ENCODE assay signal across 1 cellular context in the genomic region with DNA sequence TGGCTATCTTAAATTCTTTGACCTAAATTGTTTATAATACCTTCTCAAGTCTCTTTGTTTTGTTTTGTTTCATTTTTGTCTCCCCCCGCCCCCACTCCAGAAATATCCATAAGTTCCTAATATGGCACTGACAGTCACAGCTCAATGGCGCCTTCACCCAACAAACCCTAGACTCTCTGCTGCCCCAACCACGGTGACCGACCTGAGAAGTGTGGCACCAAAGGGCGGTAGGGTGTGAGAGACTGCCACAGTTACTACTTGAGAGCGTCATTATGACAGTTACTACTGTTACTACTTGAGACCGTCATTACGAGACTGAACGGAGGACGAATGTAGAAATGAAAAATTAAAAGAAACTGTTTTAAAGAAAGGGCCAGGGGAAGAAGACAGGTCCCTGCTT.
TF ChIP-seq lines count a peak whose summit lies in the region.

No MANE protein-coding gene starts in this region.

TF ChIP-seq in IMR-90, 13 proteins besides CTCF, POLR2A, EP300 and RAD21 (continued from another document):
- no peak for TF ChIP-seq BHLHE40 (IDR thresholded peaks at IDR 0.05; ENCODE audit: low read depth, low read length)
- TF ChIP-seq, protein P1, sequence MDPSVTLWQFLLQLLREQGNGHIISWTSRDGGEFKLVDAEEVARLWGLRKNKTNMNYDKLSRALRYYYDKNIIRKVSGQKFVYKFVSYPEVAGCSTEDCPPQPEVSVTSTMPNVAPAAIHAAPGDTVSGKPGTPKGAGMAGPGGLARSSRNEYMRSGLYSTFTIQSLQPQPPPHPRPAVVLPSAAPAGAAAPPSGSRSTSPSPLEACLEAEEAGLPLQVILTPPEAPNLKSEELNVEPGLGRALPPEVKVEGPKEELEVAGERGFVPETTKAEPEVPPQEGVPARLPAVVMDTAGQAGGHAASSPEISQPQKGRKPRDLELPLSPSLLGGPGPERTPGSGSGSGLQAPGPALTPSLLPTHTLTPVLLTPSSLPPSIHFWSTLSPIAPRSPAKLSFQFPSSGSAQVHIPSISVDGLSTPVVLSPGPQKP (IDR thresholded peaks at IDR 0.05; ENCODE audit: borderline replicate concordance, low read depth, low read length), result no peak
